10 cellular contexts compared by ENCODE assay signal in the genomic region with DNA sequence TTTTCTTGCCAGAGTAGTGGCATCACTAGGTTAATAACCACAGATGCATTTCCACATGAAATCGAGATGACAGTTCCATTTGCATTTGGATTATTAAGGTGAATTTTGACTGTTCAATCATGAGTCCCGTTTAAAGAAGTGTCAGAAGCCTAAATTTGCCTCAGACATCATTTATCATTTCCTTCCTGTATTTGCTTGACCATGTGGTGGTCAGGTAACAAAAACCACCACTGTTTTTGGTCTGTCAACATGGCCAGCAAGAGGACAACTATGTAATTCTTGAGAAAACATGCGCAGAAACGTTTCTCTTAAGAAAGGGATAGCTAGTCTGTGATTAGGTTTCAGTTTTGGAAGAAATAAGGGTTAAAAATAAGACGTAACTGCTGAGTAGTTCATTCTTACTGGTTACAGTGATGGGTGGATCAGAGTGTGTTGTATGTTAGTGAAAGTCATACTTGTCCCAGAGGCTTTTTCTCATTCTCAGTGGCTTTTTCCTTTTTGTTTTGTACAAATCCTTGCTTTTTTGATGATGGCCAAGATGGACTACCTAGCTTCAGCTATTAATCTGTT.
A peak's percentile ranks its signal among the peaks of the same experiment; 100 is the strongest.
DNase-seq lines count a peak whose midpoint lies in the region; ATAC-seq, FAIRE-seq and TF ChIP-seq lines count a peak whose summit lies in the region.
"Had no signal": no experiment of that assay in that cellular context is flagged by ENCODE, and none has a peak within 500 bp of the region (broad histone marks: within the 10 kb centered on the region; RNA-seq: fewer than 3 reads in every experiment).

No MANE protein-coding gene starts in this region.

- H3K4me3 Mint-ChIP-seq in CD8-positive, alpha-beta T cell = peak overlapping the region; percentile 23
- H3K4me3 Mint-ChIP-seq in osteocyte (ENCODE audit: unreplicated experiment) = no peak overlapping the region

- no peak for TF ChIP-seq CTCF in CD8-positive, alpha-beta T cell (IDR thresholded peaks at IDR 0.05)
- TF ChIP-seq CTCF in coronary artery (IDR thresholded peaks at IDR 0.05) (no peak), osteocyte (IDR thresholded peaks at IDR 0.05) (no peak)

- CTCF ChIA-PET in CD8-positive, alpha-beta T cell (lab: Charles Lee) = interaction anchor here (0.8 to 1.0 kb wide), 2 partner anchors 29 to 41 kb away, joined by 3 read pairs; no protein-coding TSS in a partner anchor

- peaks cover 67% of the 10 kb centered on the region for H3K36me3 Mint-ChIP-seq in CD8-positive, alpha-beta T cell
- H3K36me3 Mint-ChIP-seq in osteocyte (ENCODE audit: unreplicated experiment) = peaks cover 44% of the 10 kb centered on the region

- H3K27me3 Mint-ChIP-seq in CD8-positive, alpha-beta T cell (ENCODE audit: low read depth) = no peaks in the 10 kb centered on the region
- no peaks in the 10 kb centered on the region for H3K27me3 Mint-ChIP-seq in osteocyte (ENCODE audit: unreplicated experiment)

- H3K4me3 ChIP-seq in CD8-positive, alpha-beta T cell (ENCODE audit: low read depth, low read length) = no peak overlapping the region
- H3K4me3 ChIP-seq in coronary artery = peak overlapping the region; percentile 65

- POLR2A ChIA-PET in CD8-positive, alpha-beta T cell (lab: Charles Lee) = interaction anchor here (0.6 kb wide), 1 partner anchor 16 kb away, joined by 3 read pairs; no protein-coding TSS in a partner anchor

- peak overlapping the region; percentile 28 for H3K27ac Mint-ChIP-seq in CD8-positive, alpha-beta T cell
- H3K27ac Mint-ChIP-seq in osteocyte (ENCODE audit: unreplicated experiment) = peak overlapping the region; percentile 12

- DNase-seq in CD8-positive, alpha-beta T cell = no peak
- DNase-seq in coronary artery (ENCODE audit: low spot score) (no peak), osteocyte (ENCODE audit: extremely low spot score, unreplicated experiment) (no peak), HTR-8/SVneo (ENCODE audit: insufficient read length, low spot score) (no peak)
- DNase-seq in stimulated activated CD4-positive, alpha-beta T cell treated with anti-CD3 and anti-CD28 coated beads, Interleukin-2, amount 100 ng/mL, for 24 hours = no peak
- DNase-seq: amniotic stem cell, DMS153 had no signal

- peaks cover 7% of the 10 kb centered on the region for H3K36me3 ChIP-seq in CD8-positive, alpha-beta T cell (ENCODE audit: insufficient read depth, low read length)

- H3K9me3 Mint-ChIP-seq in CD8-positive, alpha-beta T cell = no peaks in the 10 kb centered on the region
- H3K9me3 Mint-ChIP-seq in osteocyte (ENCODE audit: unreplicated experiment) = no peaks in the 10 kb centered on the region

- H3K9me3 ChIP-seq in CD8-positive, alpha-beta T cell (ENCODE audit: low read length) = no peaks in the 10 kb centered on the region

- peaks cover 75% of the 10 kb centered on the region for H3K4me1 Mint-ChIP-seq in CD8-positive, alpha-beta T cell (ENCODE audit: low read depth)
- H3K4me1 Mint-ChIP-seq in osteocyte (ENCODE audit: unreplicated experiment) = peaks cover 51% of the 10 kb centered on the region

- no peak overlapping the region for H3K27ac ChIP-seq in CD8-positive, alpha-beta T cell (ENCODE audit: low read depth, low read length)
- peak overlapping the region; percentile 38 to 89 for H3K27ac ChIP-seq in coronary artery

- no peak for FAIRE-seq in HTR-8/SVneo (lab: Jason Lieb, UNC)

- no peaks in the 10 kb centered on the region for H3K27me3 ChIP-seq in CD8-positive, alpha-beta T cell (ENCODE audit: insufficient read depth, low read length)

- no peak for ATAC-seq in CD8-positive, alpha-beta T cell
- ATAC-seq in HG03175 (IDR thresholded peaks at IDR 0.05; ENCODE audit: unreplicated experiment) = peak; percentile 19
- no peak for ATAC-seq in GM19463 (IDR thresholded peaks at IDR 0.05; ENCODE audit: unreplicated experiment)
- ATAC-seq in HG03025 (IDR thresholded peaks at IDR 0.05; ENCODE audit: low FRiP score, unreplicated experiment) = no peak

- peaks cover 50% of the 10 kb centered on the region for H3K4me1 ChIP-seq in CD8-positive, alpha-beta T cell (ENCODE audit: insufficient read depth, low read length)

- intact Hi-C loops in CD8-positive, alpha-beta T cell (cut with DNase I, micrococcal nuclease) = loop anchor here (5.0 kb wide), 4 partner anchors 43 to 122 kb away; no protein-coding TSS in a partner anchor
